ENCODE assay signal across 8 cellular contexts in the genomic region with DNA sequence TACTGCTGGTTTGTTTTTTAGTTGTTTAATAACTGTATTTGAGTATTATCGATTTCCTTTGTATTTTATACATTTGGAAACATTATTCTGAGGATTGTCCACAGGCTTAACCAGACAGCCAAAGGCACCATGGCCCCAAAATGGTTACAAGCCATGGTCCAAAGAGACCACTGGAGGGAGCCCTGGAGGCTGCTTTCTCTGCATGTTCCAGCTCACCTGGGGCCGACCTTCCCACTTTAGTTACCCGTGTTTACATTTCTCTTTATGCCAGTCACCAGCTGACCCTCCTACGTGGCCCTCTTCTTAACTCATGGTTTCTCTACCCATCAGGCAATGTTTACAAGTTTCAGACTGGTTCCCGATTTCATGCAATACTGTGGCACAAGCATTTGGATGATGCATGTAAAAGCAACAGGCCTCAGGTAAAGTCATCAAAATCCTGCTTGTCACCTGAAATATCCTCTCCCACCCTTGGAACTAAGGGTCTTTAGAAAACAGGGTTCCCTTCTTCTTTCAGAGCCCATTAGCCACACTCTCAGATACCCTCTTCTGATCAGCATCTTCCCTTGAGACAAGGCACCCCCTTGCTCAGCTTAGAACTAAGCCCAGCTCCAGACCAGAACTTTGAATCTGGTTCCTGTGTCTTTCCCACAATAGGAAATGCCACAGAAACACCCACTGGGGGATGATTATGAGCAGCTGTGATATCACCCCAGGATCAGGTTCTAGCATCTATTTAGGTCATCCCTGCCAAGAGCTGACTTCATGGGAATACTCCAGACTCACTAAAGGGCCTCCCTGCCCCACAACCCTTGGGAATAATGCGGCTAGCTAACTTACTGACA. TPM values are rescaled to one million over a fixed set of nuclear protein-coding genes. Genes with fewer than 3 reads are reported as not detected.
DNase-seq lines count a peak whose midpoint lies in the region; ATAC-seq and TF ChIP-seq lines count a peak whose summit lies in the region.

No MANE protein-coding gene starts in this region.

- POLR2A ChIA-PET in AG04449 (lab: Yijun Ruan, JAX): interaction anchor here (0.7 to 0.9 kb wide), 2 partner anchors 236 to 366 kb away, joined by 3 to 4 read pairs; no protein-coding TSS in a partner anchor
- POLR2A ChIA-PET in activated CD4-positive, alpha-beta T cell treated with anti-CD3 and anti-CD28 coated beads, Interleukin-2, amount 10 ng/mL, durations not matched to agents 7 days and 5 days (lab: Charles Lee): no interaction called here

- in situ Hi-C loops in GM13977 (cut with MboI; ENCODE audit: low pct_unique_long_range_greater_than_20kb, low sequenced_read_pairs, unreplicated experiment): loop anchor here (10.0 kb wide), 1 partner anchor 210 kb away; a partner anchor contains a TSS

- no peak for DNase-seq in AG04449 (ENCODE audit: low read depth, low spot score)
- peak; percentile 84 for DNase-seq in GM13977 (ENCODE audit: low spot score)
- peak; percentile 74 for DNase-seq in NCI-H2171 treated with DMSO at 0.1 percent for 48 hours (lab: John Stamatoyannopoulos, UW)
- DNase-seq in activated CD4-positive, alpha-beta T cell treated with anti-CD3 and anti-CD28 coated beads, Interleukin-2, amount 10 ng/mL, durations not matched to agents 7 days and 5 days: peak; percentile 70
- DNase-seq in effector CD4-positive, alpha-beta T cell: peak; percentile 39
- DNase-seq in mesothelial cell of epicardium (ENCODE audit: low spot score in 2 of 2, unreplicated experiment in 2 of 2): peak in 1 of 2 experiments; percentile 70
- DNase-seq in stimulated activated naive CD4-positive, alpha-beta T cell (lab: John Stamatoyannopoulos, UW): peak; percentile 27 to 62 (median 37)

- no peak overlapping the region for H3K27ac Mint-ChIP-seq in activated CD4-positive, alpha-beta T cell treated with anti-CD3 and anti-CD28 coated beads, Interleukin-2, amount 10 ng/mL, durations not matched to agents 7 days and 5 days
- H3K27ac Mint-ChIP-seq in mesothelial cell of epicardium: no peak overlapping the region

- H3K4me1 Mint-ChIP-seq in activated CD4-positive, alpha-beta T cell treated with anti-CD3 and anti-CD28 coated beads, Interleukin-2, amount 10 ng/mL, durations not matched to agents 7 days and 5 days: peaks cover 1% of the 10 kb centered on the region
- peaks cover 21% of the 10 kb centered on the region for H3K4me1 Mint-ChIP-seq in mesothelial cell of epicardium

- H3K4me3 ChIP-seq in AG04449 (ENCODE audit: low read depth, low read length): no peak overlapping the region

- TF ChIP-seq CTCF in AG04449 (IDR thresholded peaks at IDR 0.05; ENCODE audit: insufficient read depth, low read length, missing control alignments): peak; percentile 83
- peak; percentile 88 for TF ChIP-seq CTCF in GM13977 (IDR thresholded peaks at IDR 0.05; ENCODE audit: extremely low read depth, insufficient read depth, missing control alignments)
- peak; percentile 78 for TF ChIP-seq CTCF in mesothelial cell of epicardium (IDR thresholded peaks at IDR 0.05; ENCODE audit: unreplicated experiment)

- no peak for ATAC-seq in HG03442 (IDR thresholded peaks at IDR 0.05; ENCODE audit: unreplicated experiment)

- H3K27me3 Mint-ChIP-seq in activated CD4-positive, alpha-beta T cell treated with anti-CD3 and anti-CD28 coated beads, Interleukin-2, amount 10 ng/mL, durations not matched to agents 7 days and 5 days: peaks cover 8% of the 10 kb centered on the region
- no peaks in the 10 kb centered on the region for H3K27me3 Mint-ChIP-seq in mesothelial cell of epicardium (ENCODE audit: low read depth)

- no peak overlapping the region for H3K4me3 Mint-ChIP-seq in activated CD4-positive, alpha-beta T cell treated with anti-CD3 and anti-CD28 coated beads, Interleukin-2, amount 10 ng/mL, durations not matched to agents 7 days and 5 days
- no peak overlapping the region for H3K4me3 Mint-ChIP-seq in mesothelial cell of epicardium

- CTCF ChIA-PET in AG04449 (lab: Yijun Ruan, JAX): interaction anchor here (0.7 to 8.7 kb wide), 20 partner anchors 9 to 707 kb away, joined by 3 to 78 read pairs (median 4); a partner anchor contains a TSS
- CTCF ChIA-PET in activated CD4-positive, alpha-beta T cell treated with anti-CD3 and anti-CD28 coated beads, Interleukin-2, amount 10 ng/mL, durations not matched to agents 7 days and 5 days (lab: Charles Lee): interaction anchor here (1.0 to 1.2 kb wide), 3 partner anchors 10 to 269 kb away, joined by 3 to 6 read pairs (median 4); no protein-coding TSS in a partner anchor

- no peaks in the 10 kb centered on the region for H3K36me3 Mint-ChIP-seq in activated CD4-positive, alpha-beta T cell treated with anti-CD3 and anti-CD28 coated beads, Interleukin-2, amount 10 ng/mL, durations not matched to agents 7 days and 5 days (ENCODE audit: low read depth)
- H3K36me3 Mint-ChIP-seq in mesothelial cell of epicardium: no peaks in the 10 kb centered on the region

- no peaks in the 10 kb centered on the region for H3K9me3 Mint-ChIP-seq in activated CD4-positive, alpha-beta T cell treated with anti-CD3 and anti-CD28 coated beads, Interleukin-2, amount 10 ng/mL, durations not matched to agents 7 days and 5 days
- H3K9me3 Mint-ChIP-seq in mesothelial cell of epicardium: no peaks in the 10 kb centered on the region

RNA-seq across cellular contexts. Expression of a gene that starts 49.9 kb away (rescaled TPM):
- 1 to 10 TPM; 1.6 to 2.0 TPM for total RNA-seq in activated CD4-positive, alpha-beta T cell treated with anti-CD3 and anti-CD28 coated beads, Interleukin-2, amount 10 ng/mL, durations not matched to agents 7 days and 5 days
- total RNA-seq in mesothelial cell of epicardium: 51.1 to 51.5 TPM (median 51.1 TPM) in 3 replicates

Comparison
In these comparisons a context has a peak if more than half of its experiments do, and no peak if none do; other contexts are left out.
1. RNA of a gene that starts 49.9 kb away (total RNA-seq): 51.1 to 51.5 TPM in mesothelial cell of epicardium; 1.6 to 2.0 TPM in activated CD4-positive, alpha-beta T cell treated with anti-CD3 and anti-CD28 coated beads, Interleukin-2, amount 10 ng/mL, durations not matched to agents 7 days and 5 days; every median in the first group is over 10 times any median in the second.
2. Peak in every context shown above with its lines, with median percentiles within 50 percentile points of each other: CTCF ChIP-seq.